In genomic region chr5:114038756-114039155, GRCh38 we compare ENCODE assay signal across 23 cellular contexts.
DNase-seq lines count a peak whose midpoint lies in the region; FAIRE-seq lines count a peak whose summit lies in the region.
"Had no signal": no experiment of that assay in that cellular context is flagged by ENCODE, and none has a peak within 500 bp of the region (broad histone marks: within the 10 kb centered on the region; RNA-seq: fewer than 3 reads in every experiment).

No MANE protein-coding gene starts in this region.

- no peaks in the 10 kb centered on the region for H3K9me3 ChIP-seq in small intestine (ENCODE audit: control insufficient read depth, low read depth)
- H3K9me3 ChIP-seq: BE2C, BLaER1 had no signal

- WGBS in small intestine, 3 donors: 54 to 71% (median 66%) methylated on average over 2 of the region's 2 CpGs

- no peak overlapping the region for H3K27ac ChIP-seq in small intestine (ENCODE audit: low read depth in 1 of 2, low read length in 1 of 2)
- H3K27ac ChIP-seq: BLaER1 had no signal

- H3K27me3 ChIP-seq in small intestine (ENCODE audit: control insufficient read depth in 2 of 2, insufficient read depth in 2 of 2, low read length in 2 of 2): no peaks in the 10 kb centered on the region
- H3K27me3 ChIP-seq: BE2C, BLaER1 had no signal

- H3K4me3 ChIP-seq in small intestine (ENCODE audit: low read depth in 1 of 2, low read length in 2 of 2): no peak overlapping the region
- H3K4me3 ChIP-seq: BLaER1 had no signal

- no peaks in the 10 kb centered on the region for H3K4me1 ChIP-seq in small intestine (ENCODE audit: control insufficient read depth in 2 of 2, insufficient read depth in 1 of 2, low read depth in 1 of 2, low read length in 1 of 2)
- H3K4me1 ChIP-seq: BE2C, BLaER1 had no signal

- no peak for FAIRE-seq in small intestine (lab: Jason Lieb, UNC)
- FAIRE-seq: A204.1, GM12891, GM19239 had no signal

- DNase-seq in NCI-H146 (lab: John Stamatoyannopoulos, UW) (peak; percentile 59), NCI-H69 (lab: John Stamatoyannopoulos, UW) (peak; percentile 22), islet precursor cell (peak; percentile 79), globus pallidus (ENCODE audit: low spot score) (no peak), small intestine (no peak), COLO668 (lab: John Stamatoyannopoulos, UW; ENCODE audit: unreplicated experiment) (no peak), CD1c-positive myeloid dendritic cell (ENCODE audit: extremely low spot score) (no peak)
- DNase-seq: 8988T; ACHN; BE2C; C1 segment of cervical spinal cord; CD4-positive, alpha-beta T cell; CD8-positive, alpha-beta T cell; COR-L47; DMS 273 treated with DMSO at 0.1 percent for 48 hours; DMS153; DMS53; DMS79; GF-D8 had no signal

- no peaks in the 10 kb centered on the region for H3K36me3 ChIP-seq in small intestine (ENCODE audit: control insufficient read depth in 2 of 2, insufficient read depth in 2 of 2, low read length in 2 of 2)
- H3K36me3 ChIP-seq: BE2C, BLaER1 had no signal

Comparison
In these comparisons a context has a peak if more than half of its experiments do, and no peak if none do; other contexts are left out.
1. DNase-seq: peak in NCI-H146 (single experiment), NCI-H69 (single experiment) and islet precursor cell (single experiment); none in globus pallidus (single experiment), small intestine (single experiment), COLO668 (single experiment) and CD1c-positive myeloid dendritic cell (single experiment).